In the genomic region with DNA sequence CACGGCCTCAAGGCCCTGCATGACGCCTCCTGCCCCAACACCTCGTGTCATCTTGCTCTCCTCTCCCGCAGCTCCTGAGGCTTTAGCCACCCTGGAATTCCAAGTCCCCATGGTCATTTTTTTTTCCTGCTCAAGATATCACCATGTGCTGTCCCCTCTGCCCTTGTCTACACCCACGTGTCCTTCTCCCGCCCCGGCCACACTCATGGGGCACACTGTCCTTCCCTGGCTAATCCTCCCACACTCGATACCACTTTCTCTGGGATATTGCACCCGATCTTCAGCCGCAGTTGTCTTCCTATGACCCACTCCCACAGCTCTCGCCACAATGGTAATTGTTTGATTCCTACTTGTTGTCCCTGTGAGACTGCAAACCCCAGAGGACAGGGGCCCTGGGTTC, we compare ENCODE assay signal across 19 cellular contexts.
"Had no signal": no experiment of that assay in that cellular context is flagged by ENCODE, and none has a peak within 500 bp of the region (broad histone marks: within the 10 kb centered on the region; RNA-seq: fewer than 3 reads in every experiment).

No MANE protein-coding gene starts in this region.

- ATAC-seq: activated CD8-positive, alpha-beta T cell treated with anti-CD3 and anti-CD28 coated beads for 36 hours; lower lobe of right lung; natural killer cell; stimulated activated naive CD8-positive, alpha-beta T cell treated with anti-CD3 and anti-CD28 coated beads, Interleukin-15, amount 100 ng/mL, for 72 hours; upper lobe of right lung had no signal

- FAIRE-seq: endothelial cell of umbilical vein, small intestine had no signal

- H3K4me3 ChIP-seq: cardiac muscle cell, esophagus muscularis mucosa, lower lobe of right lung, suprapubic skin, upper lobe of right lung had no signal

- H3K27ac ChIP-seq: cardiac muscle cell, esophagus muscularis mucosa, lower lobe of right lung, suprapubic skin, upper lobe of right lung had no signal

- H3K36me3 ChIP-seq: cardiac muscle cell, esophagus muscularis mucosa, lower lobe of right lung, suprapubic skin, upper lobe of right lung had no signal

- H3K4me1 ChIP-seq: lower lobe of right lung, upper lobe of right lung had no signal

- DNase-seq: activated CD4-positive, alpha-beta T cell treated with anti-CD3 and anti-CD28 coated beads, Interleukin-2, amount 10 ng/mL, durations not matched to agents 24 days and 14 days; activated CD8-positive, alpha-beta T cell treated with anti-CD3 and anti-CD28 coated beads for 36 hours; activated naive CD4-positive, alpha-beta T cell treated with Interleukin-2 at 50 U/mL for 16 hours; activated naive CD8-positive, alpha-beta T cell treated with anti-CD3 and anti-CD28 coated beads, Interleukin-2, amount 10 ng/mL, durations not matched to agents 7 days and 5 days; activated T-cell treated with anti-CD3 and anti-CD28 coated beads, Interleukin-2, amount 50 U/mL, for 24 hours; amygdala; dermis blood vessel endothelial cell; effector memory CD4-positive, alpha-beta T cell; lower lobe of right lung; natural killer cell; occipital lobe; small intestine; stimulated activated CD4-positive, alpha-beta T cell treated with anti-CD3 and anti-CD28 coated beads, Interleukin-4, amount 100 ng/mL, for 1 hour; stimulated activated naive CD8-positive, alpha-beta T cell treated with anti-CD3 and anti-CD28 coated beads, Interleukin-15, amount 100 ng/mL, for 72 hours; upper lobe of right lung had no signal

- H3K27me3 ChIP-seq: esophagus muscularis mucosa, suprapubic skin, upper lobe of right lung had no signal

- H3K9me3 ChIP-seq: esophagus muscularis mucosa, lower lobe of right lung, suprapubic skin, upper lobe of right lung had no signal
